Comparison of ENCODE assay signal across 25 cellular contexts in genomic region chr22:37476389-37477329, GRCh38. TPM values are rescaled to one million over a fixed set of nuclear protein-coding genes. Genes with fewer than 3 reads are reported as not detected.
DNase-seq lines count a peak whose midpoint lies in the region; ATAC-seq and TF ChIP-seq lines count a peak whose summit lies in the region.
"Had no signal": no experiment of that assay in that cellular context is flagged by ENCODE, and none has a peak within 500 bp of the region (broad histone marks: within the 10 kb centered on the region; RNA-seq: fewer than 3 reads in every experiment).

No MANE protein-coding gene starts in this region.

- peaks cover 26% of the 10 kb centered on the region for H3K36me3 Mint-ChIP-seq in activated naive CD8-positive, alpha-beta T cell treated with anti-CD3 and anti-CD28 coated beads for 36 hours

- H3K4me1 ChIP-seq in heart right ventricle: no peaks in the 10 kb centered on the region
- H3K4me1 ChIP-seq in thymus (ENCODE audit: control insufficient read depth, insufficient read depth, low read length): peaks cover 21% of the 10 kb centered on the region
- H3K4me1 ChIP-seq: colonic mucosa, thyroid gland had no signal

- H3K4me3 ChIP-seq in heart right ventricle: no peak overlapping the region
- no peak overlapping the region for H3K4me3 ChIP-seq in thymus (ENCODE audit: low read length)
- H3K4me3 ChIP-seq: colonic mucosa, thyroid gland had no signal

- no peaks in the 10 kb centered on the region for H3K27me3 Mint-ChIP-seq in activated naive CD8-positive, alpha-beta T cell treated with anti-CD3 and anti-CD28 coated beads for 36 hours
- H3K27me3 Mint-ChIP-seq: stimulated activated naive B cell treated with anti-CD40 and anti-IgM and Interleukin-4, amounts not matched to agents 10 μg/mL and 1 μg/mL and 100 μg/mL, for 72 hours; T-cell had no signal

- ATAC-seq in Right ventricle myocardium inferior (no peak), heart right ventricle (no peak), HG03432 (IDR thresholded peaks at IDR 0.05; ENCODE audit: unreplicated experiment) (no peak)
- ATAC-seq: stimulated activated naive B cell treated with anti-CD40 and anti-IgM and Interleukin-4, amounts not matched to agents 10 μg/mL and 1 μg/mL and 100 μg/mL, for 72 hours; T-cell had no signal

- peak overlapping the region; percentile 52 for H3K27ac Mint-ChIP-seq in activated naive CD8-positive, alpha-beta T cell treated with anti-CD3 and anti-CD28 coated beads for 36 hours
- H3K27ac Mint-ChIP-seq: activated T-helper 2 cell treated with anti-CD3 and anti-CD28 coated beads, Interferon-gamma antibody, Interleukin-2, Interleukin-4, amounts not matched to agents 10 μg/mL and 5 μg/mL and 100 μg/mL, durations not matched to agents 14 hours and 24 hours and 36 hours; HFFc6; stimulated activated naive B cell treated with anti-CD40 and anti-IgM and Interleukin-4, amounts not matched to agents 10 μg/mL and 1 μg/mL and 100 μg/mL, for 72 hours had no signal

- H3K4me3 Mint-ChIP-seq in activated naive CD8-positive, alpha-beta T cell treated with anti-CD3 and anti-CD28 coated beads for 36 hours: no peak overlapping the region
- H3K4me3 Mint-ChIP-seq: HFFc6; stimulated activated naive B cell treated with anti-CD40 and anti-IgM and Interleukin-4, amounts not matched to agents 10 μg/mL and 1 μg/mL and 100 μg/mL, for 72 hours; T-cell had no signal

- peaks cover 15% of the 10 kb centered on the region for H3K4me1 Mint-ChIP-seq in activated naive CD8-positive, alpha-beta T cell treated with anti-CD3 and anti-CD28 coated beads for 36 hours

- TF ChIP-seq CTCF in heart right ventricle (IDR thresholded peaks at IDR 0.05): no peak

- WGBS in heart right ventricle, 2 donors: 67 to 71% methylated on average over 14 of the region's 14 CpGs
- WGBS in thymus: 32% methylated on average over 14 of the region's 14 CpGs

- DNase-seq in Right ventricle myocardium inferior (ENCODE audit: missing footprints) (peak; percentile 34), heart right ventricle (no peak), SK-N-DZ (ENCODE audit: low spot score) (no peak)
- no peak for DNase-seq in activated naive CD8-positive, alpha-beta T cell treated with anti-CD3 and anti-CD28 coated beads for 36 hours
- no peak for DNase-seq in stimulated activated CD4-positive, alpha-beta T cell treated with anti-CD3 and anti-CD28 coated beads, Interleukin-4, amount 100 ng/mL, for 24 hours
- DNase-seq: activated CD4-positive, alpha-beta T cell treated with anti-CD3 and anti-CD28 coated beads for 1 hour; amniotic stem cell; colonic mucosa; DND-41; HFFc6; NCI-H1105 treated with DMSO at 0.1 percent for 48 hours; NCI-H2107; NCI-H524; nucleus accumbens; OCI-M1; SHP77 treated with DMSO at 0.1 percent for 48 hours; small intestine; stimulated activated CD4-positive, alpha-beta T cell treated with anti-CD3 and anti-CD28 coated beads, Interleukin-2, amount 100 ng/mL, for 24 hours; stimulated activated naive B cell treated with anti-CD40 and anti-IgM and Interleukin-4, amounts not matched to agents 10 μg/mL and 1 μg/mL and 100 μg/mL, for 72 hours; T-cell; thyroid gland had no signal

- H3K27ac ChIP-seq in heart right ventricle: no peak overlapping the region
- H3K27ac ChIP-seq in KOPT-K1 (ENCODE audit: low read depth, low read length, poor library complexity, severe bottlenecking): peak overlapping the region; percentile 63
- peak overlapping the region; percentile 85 for H3K27ac ChIP-seq in thymus (ENCODE audit: low read depth)
- H3K27ac ChIP-seq: colonic mucosa, thyroid gland had no signal

- H3K27me3 ChIP-seq in heart right ventricle (peaks cover 0 to 55% (median 17%) of the 10 kb centered on the region in 7 donors), thymus (ENCODE audit: control insufficient read depth, insufficient read depth) (no peaks in the 10 kb centered on the region)
- H3K27me3 ChIP-seq: colonic mucosa, thyroid gland had no signal

- intact Hi-C loops in Right ventricle myocardium inferior (cut with DNase I) (no loop called here), heart right ventricle (cut with DNase I) (no loop called here)

- H3K9me3 Mint-ChIP-seq in activated naive CD8-positive, alpha-beta T cell treated with anti-CD3 and anti-CD28 coated beads for 36 hours: no peaks in the 10 kb centered on the region
- H3K9me3 Mint-ChIP-seq: activated T-helper 2 cell treated with anti-CD3 and anti-CD28 coated beads, Interferon-gamma antibody, Interleukin-2, Interleukin-4, amounts not matched to agents 10 μg/mL and 5 μg/mL and 100 μg/mL, durations not matched to agents 14 hours and 24 hours and 36 hours; HFFc6; stimulated activated naive B cell treated with anti-CD40 and anti-IgM and Interleukin-4, amounts not matched to agents 10 μg/mL and 1 μg/mL and 100 μg/mL, for 72 hours; T-cell had no signal

- H3K36me3 ChIP-seq in heart right ventricle (peaks cover 0 to 86% (median 0%) of the 10 kb centered on the region in 9 donors), KOPT-K1 (ENCODE audit: insufficient read depth, low read length) (peaks cover 69% of the 10 kb centered on the region), thymus (ENCODE audit: control insufficient read depth, insufficient read depth) (peaks cover 60% of the 10 kb centered on the region)
- H3K36me3 ChIP-seq: colonic mucosa, thyroid gland had no signal

- H3K9me3 ChIP-seq in heart right ventricle (no peaks in the 10 kb centered on the region), KOPT-K1 (ENCODE audit: insufficient read depth, low read length, poor library complexity, severe bottlenecking) (no peaks in the 10 kb centered on the region), thymus (ENCODE audit: control insufficient read depth) (no peaks in the 10 kb centered on the region)
- H3K9me3 ChIP-seq: colonic mucosa, thyroid gland had no signal

RNA-seq across cellular contexts. Expression of gene MFNG, which starts 9.5 kb away (rescaled TPM):
- total RNA-seq in Right ventricle myocardium inferior (14.4 TPM), heart right ventricle (10 to 100 TPM in 4 of 10 donors, 1 to 10 TPM in 6; 5.1 to 19.4 (median 8.5) TPM)
- polyA plus RNA-seq in heart right ventricle (10 to 100 TPM in 1 of 2 donors, 1 to 10 TPM in 1; 8.9 to 15.8 TPM), thymus (27.7 TPM)
- 100 to 1,000 TPM; 193 to 204 TPM for total RNA-seq in activated naive CD8-positive, alpha-beta T cell treated with anti-CD3 and anti-CD28 coated beads for 36 hours
- 16.3 and 24.6 TPM in 2 replicates for polyA plus RNA-seq in SK-N-DZ (2014; cell fraction: cytosol; rRNA removed)
- polyA plus RNA-seq in SK-N-DZ (2014; cell fraction: nucleus; rRNA removed): 10.8 and 20.0 TPM in 2 replicates
- total RNA-seq: HFFc6 had no signal

RNA-seq across cellular contexts. Expression of gene CARD10, which starts 42.6 kb away (rescaled TPM):
- total RNA-seq in Right ventricle myocardium inferior: 10.3 TPM
- 10 to 100 TPM in 3 of 10 donors, 1 to 10 TPM in 7; 7.4 to 12.9 (median 8.5) TPM for total RNA-seq in heart right ventricle
- 10 to 100 TPM; 14.0 to 14.8 TPM for polyA plus RNA-seq in heart right ventricle
- under 1 TPM; 0.06 to 0.14 TPM for total RNA-seq in activated naive CD8-positive, alpha-beta T cell treated with anti-CD3 and anti-CD28 coated beads for 36 hours
- 4.2 TPM for polyA plus RNA-seq in thymus
- polyA plus RNA-seq in SK-N-DZ (2014; cell fraction: cytosol; rRNA removed): 1.8 and 2.6 TPM in 2 replicates
- polyA plus RNA-seq in SK-N-DZ (2014; cell fraction: nucleus; rRNA removed): 3.1 and 8.4 TPM in 2 replicates
- total RNA-seq: activated T-helper 2 cell treated with anti-CD3 and anti-CD28 coated beads, Interferon-gamma antibody, Interleukin-2, Interleukin-4, amounts not matched to agents 10 μg/mL and 5 μg/mL and 100 μg/mL, durations not matched to agents 14 hours and 24 hours and 36 hours had no signal

RNA-seq across cellular contexts. Expression of gene ELFN2, which starts 49.4 kb away (rescaled TPM):
- total RNA-seq in Right ventricle myocardium inferior (0.22 TPM), heart right ventricle (under 1 TPM in 6 of 10 donors, not detected in 4; 0.04 to 0.21 (median 0.05) TPM)
- polyA plus RNA-seq in heart right ventricle (under 1 TPM; under 0.01 to 0.01 TPM), thymus (1.5 TPM)
- total RNA-seq in activated naive CD8-positive, alpha-beta T cell treated with anti-CD3 and anti-CD28 coated beads for 36 hours: under 1 TPM; 0.06 to 0.20 TPM
- polyA plus RNA-seq in SK-N-DZ (2014; cell fraction: cytosol; rRNA removed): not detected in 2 replicates
- polyA plus RNA-seq in SK-N-DZ (2014; cell fraction: nucleus; rRNA removed): 0.05 TPM in 1 of 2 replicates, not detected in the other

Comparison
In these comparisons a context has a peak if more than half of its experiments do, and no peak if none do; other contexts are left out.
1. H3K27ac ChIP-seq: peak in KOPT-K1 (single experiment) and thymus (single experiment); none in heart right ventricle (0 of 10).
2. RNA of gene MFNG, which starts 9.5 kb away (total RNA-seq): 193 to 204 TPM in activated naive CD8-positive, alpha-beta T cell treated with anti-CD3 and anti-CD28 coated beads for 36 hours; 14.4 TPM in Right ventricle myocardium inferior (single experiment) and 5.1 to 19.4 TPM in heart right ventricle; every median in the first group is over 4 times any median in the second.